Comparison of ENCODE assay signal across 8 cellular contexts in the genomic region with DNA sequence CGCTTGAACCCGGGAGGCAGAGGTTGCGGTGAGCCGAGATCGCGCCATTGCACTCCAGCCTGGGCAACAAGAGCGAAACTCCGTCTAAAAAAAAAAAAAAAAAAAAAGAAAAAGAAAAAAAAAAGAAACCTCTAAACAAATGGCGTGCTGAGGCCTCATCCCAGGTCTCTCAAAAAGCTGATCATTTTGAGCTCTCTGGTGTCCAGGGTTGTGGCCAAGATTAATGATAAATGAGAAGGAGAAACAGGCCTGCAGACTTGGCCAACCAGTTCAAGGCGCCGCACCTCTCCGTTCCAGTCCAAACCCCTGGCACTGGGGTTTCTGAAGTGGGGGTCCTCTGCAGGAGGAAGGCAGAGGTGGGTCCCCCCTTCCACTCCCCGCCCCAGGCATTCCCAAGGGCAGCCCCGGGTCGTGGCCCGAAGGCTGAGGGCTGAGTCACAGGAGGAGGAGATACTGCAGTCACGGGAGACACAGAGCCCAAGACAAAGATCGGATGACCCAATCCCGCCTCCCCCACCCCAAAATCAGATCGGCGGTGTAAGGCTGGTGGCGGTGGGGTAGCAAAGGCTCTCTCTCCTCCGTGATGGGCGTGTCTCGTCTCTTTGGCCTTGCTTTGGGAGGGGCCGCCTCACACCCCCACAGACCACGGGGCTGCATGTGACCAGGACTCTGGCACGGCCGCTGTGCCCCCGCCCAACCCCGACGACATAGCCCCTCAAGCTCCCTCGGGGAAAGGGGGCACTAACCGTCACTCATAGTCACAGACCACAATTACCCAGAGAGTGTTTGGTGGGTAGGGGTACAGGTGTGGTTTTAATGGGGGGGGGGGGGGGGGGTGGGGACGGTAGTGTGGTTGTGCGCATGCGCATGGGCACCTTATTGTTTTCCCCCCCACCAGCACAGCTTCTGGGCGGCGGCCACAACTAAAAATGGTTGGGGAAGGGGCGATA. TPM values are rescaled to one million over a fixed set of nuclear protein-coding genes. Genes with fewer than 3 reads are reported as not detected.
DNase-seq lines count a peak whose midpoint lies in the region; ATAC-seq lines count a peak whose summit lies in the region.

No MANE protein-coding gene starts in this region.

- H3K27ac ChIP-seq in layer of hippocampus (ENCODE audit: low read depth, low read length): peak overlapping the region; percentile 85

- H3K9me3 Mint-ChIP-seq in IgD-negative memory B cell: no peaks in the 10 kb centered on the region

- no peaks in the 10 kb centered on the region for H3K27me3 Mint-ChIP-seq in IgD-negative memory B cell

- H3K4me1 Mint-ChIP-seq in IgD-negative memory B cell: peaks cover 14 to 19% (median 16%) of the 10 kb centered on the region in 3 donors

- H3K27me3 ChIP-seq in layer of hippocampus (ENCODE audit: control insufficient read depth, insufficient read depth, low read length): no peaks in the 10 kb centered on the region

- peak overlapping the region; percentile 94 to 96 (median 96) for H3K4me3 Mint-ChIP-seq in IgD-negative memory B cell

- ATAC-seq in HG02623 (IDR thresholded peaks at IDR 0.05; ENCODE audit: unreplicated experiment): no peak

- DNase-seq in Daoy (ENCODE audit: low read depth): peak; percentile 72
- DNase-seq in T-helper 2 cell: peak in 3 of 5 experiments; percentile 11 to 35 (median 30)
- DNase-seq in dermis blood vessel endothelial cell: peak; percentile 74
- peak; percentile 22 to 60 (median 35) for DNase-seq in stimulated activated naive CD4-positive, alpha-beta T cell (lab: John Stamatoyannopoulos, UW)
- no peak for DNase-seq in GM19238 (ENCODE audit: insufficient read length, low spot score)

- H3K27ac Mint-ChIP-seq in IgD-negative memory B cell: peak overlapping the region; percentile 81 to 95 (median 83)

- no peaks in the 10 kb centered on the region for H3K36me3 Mint-ChIP-seq in IgD-negative memory B cell

RNA-seq across cellular contexts. Expression of gene VAT1, which starts 1.1 kb away (rescaled TPM):
- 57.9 and 69.3 TPM in 2 replicates for total RNA-seq in Daoy (2014; rRNA removed; shearing (Covaris generic))
- 47.6 TPM for polyA plus RNA-seq in IgD-negative memory B cell
- total RNA-seq in dermis blood vessel endothelial cell: 195 and 261 TPM in 2 replicates

RNA-seq across cellular contexts. Expression of gene RND2, which starts 4.0 kb away (rescaled TPM):
- total RNA-seq in Daoy (2014; rRNA removed; shearing (Covaris generic)): 0.11 TPM in 1 of 2 replicates, not detected in the other
- polyA plus RNA-seq in IgD-negative memory B cell: 0.05 TPM
- total RNA-seq in dermis blood vessel endothelial cell: 0.14 and 0.17 TPM in 2 replicates

RNA-seq across cellular contexts. Expression of gene IFI35, which starts 14.5 kb away (rescaled TPM):
- 6.0 and 7.8 TPM in 2 replicates for total RNA-seq in Daoy (2014; rRNA removed; shearing (Covaris generic))
- 63.7 TPM for polyA plus RNA-seq in IgD-negative memory B cell
- total RNA-seq in dermis blood vessel endothelial cell: 15.9 and 19.4 TPM in 2 replicates

RNA-seq across cellular contexts. Expression of gene RPL27, which starts 22.8 kb away (rescaled TPM):
- 1,016 and 1,106 TPM in 2 replicates for total RNA-seq in Daoy (2014; rRNA removed; shearing (Covaris generic))
- polyA plus RNA-seq in IgD-negative memory B cell: 2,481 TPM
- total RNA-seq in dermis blood vessel endothelial cell: 842 and 1,058 TPM in 2 replicates

RNA-seq across cellular contexts. Expression of gene RUNDC1, which starts 40.7 kb away (rescaled TPM):
- 4.2 and 4.3 TPM in 2 replicates for total RNA-seq in Daoy (2014; rRNA removed; shearing (Covaris generic))
- 24.0 TPM for polyA plus RNA-seq in IgD-negative memory B cell
- 10.1 and 14.1 TPM in 2 replicates for total RNA-seq in dermis blood vessel endothelial cell
